2 cellular contexts compared by ENCODE assay signal in the genomic region with DNA sequence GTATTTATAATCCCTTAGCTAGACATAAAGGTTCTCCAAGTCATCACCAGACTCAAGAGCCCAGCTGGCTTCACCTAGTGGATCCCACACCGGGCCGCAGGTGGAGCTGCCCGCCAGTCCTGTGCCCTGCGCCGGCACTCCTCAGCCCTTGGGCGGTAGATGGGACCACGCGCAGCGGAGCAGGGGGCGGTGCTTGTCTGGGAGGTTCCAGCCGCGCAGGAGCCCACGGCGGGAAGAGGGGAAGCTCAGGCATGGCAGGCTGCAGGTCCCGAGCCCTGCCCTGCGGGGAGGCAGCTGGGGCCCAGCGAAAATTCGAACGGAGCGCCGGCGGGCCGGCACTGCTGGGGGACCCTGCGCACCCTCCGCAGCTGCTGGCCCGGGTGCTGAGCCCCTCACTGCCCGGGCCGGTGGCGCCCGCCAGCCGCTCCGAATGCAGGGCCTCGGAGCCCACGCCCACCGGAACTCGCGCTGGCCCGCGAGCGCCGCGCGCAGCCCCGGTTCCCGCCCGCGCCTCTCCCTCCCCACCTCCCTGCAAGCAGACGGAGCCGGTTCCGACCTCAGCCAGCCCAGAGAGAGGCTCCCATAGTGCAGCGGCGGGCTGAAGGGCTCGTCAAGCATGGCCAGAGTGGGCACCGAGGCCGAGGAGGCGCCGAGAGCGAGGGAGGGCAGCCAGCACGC.
TF ChIP-seq lines count a peak whose summit lies in the region.

No MANE protein-coding gene starts in this region.

TF ChIP-seq in GM23338, 12 proteins besides CTCF, POLR2A, EP300 and RAD21 (continued from another document):
- TF ChIP-seq, protein P1, sequence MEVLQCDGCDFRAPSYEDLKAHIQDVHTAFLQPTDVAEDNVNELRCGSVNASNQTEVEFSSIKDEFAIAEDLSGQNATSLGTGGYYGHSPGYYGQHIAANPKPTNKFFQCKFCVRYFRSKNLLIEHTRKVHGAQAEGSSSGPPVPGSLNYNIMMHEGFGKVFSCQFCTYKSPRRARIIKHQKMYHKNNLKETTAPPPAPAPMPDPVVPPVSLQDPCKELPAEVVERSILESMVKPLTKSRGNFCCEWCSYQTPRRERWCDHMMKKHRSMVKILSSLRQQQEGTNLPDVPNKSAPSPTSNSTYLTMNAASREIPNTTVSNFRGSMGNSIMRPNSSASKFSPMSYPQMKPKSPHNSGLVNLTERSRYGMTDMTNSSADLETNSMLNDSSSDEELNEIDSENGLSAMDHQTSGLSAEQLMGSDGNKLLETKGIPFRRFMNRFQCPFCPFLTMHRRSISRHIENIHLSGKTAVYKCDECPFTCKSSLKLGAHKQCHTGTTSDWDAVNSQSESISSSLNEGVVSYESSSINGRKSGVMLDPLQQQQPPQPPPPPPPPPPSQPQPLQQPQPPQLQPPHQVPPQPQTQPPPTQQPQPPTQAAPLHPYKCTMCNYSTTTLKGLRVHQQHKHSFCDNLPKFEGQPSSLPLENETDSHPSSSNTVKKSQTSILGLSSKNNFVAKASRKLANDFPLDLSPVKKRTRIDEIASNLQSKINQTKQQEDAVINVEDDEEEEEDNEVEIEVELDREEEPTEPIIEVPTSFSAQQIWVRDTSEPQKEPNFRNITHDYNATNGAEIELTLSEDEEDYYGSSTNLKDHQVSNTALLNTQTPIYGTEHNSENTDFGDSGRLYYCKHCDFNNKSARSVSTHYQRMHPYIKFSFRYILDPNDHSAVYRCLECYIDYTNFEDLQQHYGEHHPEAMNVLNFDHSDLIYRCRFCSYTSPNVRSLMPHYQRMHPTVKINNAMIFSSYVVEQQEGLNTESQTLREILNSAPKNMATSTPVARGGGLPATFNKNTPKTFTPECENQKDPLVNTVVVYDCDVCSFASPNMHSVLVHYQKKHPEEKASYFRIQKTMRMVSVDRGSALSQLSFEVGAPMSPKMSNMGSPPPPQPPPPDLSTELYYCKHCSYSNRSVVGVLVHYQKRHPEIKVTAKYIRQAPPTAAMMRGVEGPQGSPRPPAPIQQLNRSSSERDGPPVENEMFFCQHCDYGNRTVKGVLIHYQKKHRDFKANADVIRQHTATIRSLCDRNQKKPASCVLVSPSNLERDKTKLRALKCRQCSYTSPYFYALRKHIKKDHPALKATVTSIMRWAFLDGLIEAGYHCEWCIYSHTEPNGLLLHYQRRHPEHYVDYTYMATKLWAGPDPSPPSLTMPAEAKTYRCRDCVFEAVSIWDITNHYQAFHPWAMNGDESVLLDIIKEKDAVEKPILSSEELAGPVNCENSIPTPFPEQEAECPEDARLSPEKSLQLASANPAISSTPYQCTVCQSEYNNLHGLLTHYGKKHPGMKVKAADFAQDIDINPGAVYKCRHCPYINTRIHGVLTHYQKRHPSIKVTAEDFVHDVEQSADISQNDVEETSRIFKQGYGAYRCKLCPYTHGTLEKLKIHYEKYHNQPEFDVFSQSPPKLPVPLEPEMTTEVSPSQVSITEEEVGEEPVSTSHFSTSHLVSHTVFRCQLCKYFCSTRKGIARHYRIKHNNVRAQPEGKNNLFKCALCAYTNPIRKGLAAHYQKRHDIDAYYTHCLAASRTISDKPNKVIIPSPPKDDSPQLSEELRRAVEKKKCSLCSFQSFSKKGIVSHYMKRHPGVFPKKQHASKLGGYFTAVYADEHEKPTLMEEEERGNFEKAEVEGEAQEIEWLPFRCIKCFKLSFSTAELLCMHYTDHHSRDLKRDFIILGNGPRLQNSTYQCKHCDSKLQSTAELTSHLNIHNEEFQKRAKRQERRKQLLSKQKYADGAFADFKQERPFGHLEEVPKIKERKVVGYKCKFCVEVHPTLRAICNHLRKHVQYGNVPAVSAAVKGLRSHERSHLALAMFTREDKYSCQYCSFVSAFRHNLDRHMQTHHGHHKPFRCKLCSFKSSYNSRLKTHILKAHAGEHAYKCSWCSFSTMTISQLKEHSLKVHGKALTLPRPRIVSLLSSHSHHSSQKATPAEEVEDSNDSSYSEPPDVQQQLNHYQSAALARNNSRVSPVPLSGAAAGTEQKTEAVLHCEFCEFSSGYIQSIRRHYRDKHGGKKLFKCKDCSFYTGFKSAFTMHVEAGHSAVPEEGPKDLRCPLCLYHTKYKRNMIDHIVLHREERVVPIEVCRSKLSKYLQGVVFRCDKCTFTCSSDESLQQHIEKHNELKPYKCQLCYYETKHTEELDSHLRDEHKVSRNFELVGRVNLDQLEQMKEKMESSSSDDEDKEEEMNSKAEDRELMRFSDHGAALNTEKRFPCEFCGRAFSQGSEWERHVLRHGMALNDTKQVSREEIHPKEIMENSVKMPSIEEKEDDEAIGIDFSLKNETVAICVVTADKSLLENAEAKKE (CRISPR knock-in tag; IDR thresholded peaks at IDR 0.05), result no peak
- TF ChIP-seq ZNF331 (CRISPR knock-in tag; IDR thresholded peaks at IDR 0.05; ENCODE audit: low read depth) (no peak), STAT1 (IDR thresholded peaks at IDR 0.05; ENCODE audit: unreplicated experiment) (no peak), EZH2 (IDR thresholded peaks at IDR 0.05; ENCODE audit: low read depth, unreplicated experiment) (no peak)
TF ChIP-seq in GM23338: peak in this region for 0.

TF ChIP-seq in H1, 55 proteins besides CTCF, POLR2A, EP300 and RAD21 (continued from another document):
- TF ChIP-seq HDAC2 (IDR thresholded peaks at IDR 0.05; ENCODE audit: borderline replicate concordance in 1 of 2, low read depth in 2 of 2, low read length in 2 of 2), result no peak
- TF ChIP-seq CREB1 (IDR thresholded peaks at IDR 0.05), result no peak
- TF ChIP-seq TAF7 (optimal IDR thresholded peaks at IDR 0.05; ENCODE audit: borderline replicate concordance, low read depth, low read length), result no peak
- TF ChIP-seq ASH2L (IDR thresholded peaks at IDR 0.05; ENCODE audit: low read length), result no peak
- no peak for TF ChIP-seq SRF (IDR thresholded peaks at IDR 0.05; ENCODE audit: low read depth, low read length)
- no peak for TF ChIP-seq EZH2 (IDR thresholded peaks at IDR 0.05; ENCODE audit: low read depth, low read length, severe bottlenecking)
- TF ChIP-seq SP1 (IDR thresholded peaks at IDR 0.05; ENCODE audit: low read depth, low read length), result no peak
- TF ChIP-seq POU5F1 (IDR thresholded peaks at IDR 0.05; ENCODE audit: low read depth, low read length), result no peak
- TF ChIP-seq SIX5 (IDR thresholded peaks at IDR 0.05; ENCODE audit: low read depth, low read length), result no peak
- TF ChIP-seq, protein P2, sequence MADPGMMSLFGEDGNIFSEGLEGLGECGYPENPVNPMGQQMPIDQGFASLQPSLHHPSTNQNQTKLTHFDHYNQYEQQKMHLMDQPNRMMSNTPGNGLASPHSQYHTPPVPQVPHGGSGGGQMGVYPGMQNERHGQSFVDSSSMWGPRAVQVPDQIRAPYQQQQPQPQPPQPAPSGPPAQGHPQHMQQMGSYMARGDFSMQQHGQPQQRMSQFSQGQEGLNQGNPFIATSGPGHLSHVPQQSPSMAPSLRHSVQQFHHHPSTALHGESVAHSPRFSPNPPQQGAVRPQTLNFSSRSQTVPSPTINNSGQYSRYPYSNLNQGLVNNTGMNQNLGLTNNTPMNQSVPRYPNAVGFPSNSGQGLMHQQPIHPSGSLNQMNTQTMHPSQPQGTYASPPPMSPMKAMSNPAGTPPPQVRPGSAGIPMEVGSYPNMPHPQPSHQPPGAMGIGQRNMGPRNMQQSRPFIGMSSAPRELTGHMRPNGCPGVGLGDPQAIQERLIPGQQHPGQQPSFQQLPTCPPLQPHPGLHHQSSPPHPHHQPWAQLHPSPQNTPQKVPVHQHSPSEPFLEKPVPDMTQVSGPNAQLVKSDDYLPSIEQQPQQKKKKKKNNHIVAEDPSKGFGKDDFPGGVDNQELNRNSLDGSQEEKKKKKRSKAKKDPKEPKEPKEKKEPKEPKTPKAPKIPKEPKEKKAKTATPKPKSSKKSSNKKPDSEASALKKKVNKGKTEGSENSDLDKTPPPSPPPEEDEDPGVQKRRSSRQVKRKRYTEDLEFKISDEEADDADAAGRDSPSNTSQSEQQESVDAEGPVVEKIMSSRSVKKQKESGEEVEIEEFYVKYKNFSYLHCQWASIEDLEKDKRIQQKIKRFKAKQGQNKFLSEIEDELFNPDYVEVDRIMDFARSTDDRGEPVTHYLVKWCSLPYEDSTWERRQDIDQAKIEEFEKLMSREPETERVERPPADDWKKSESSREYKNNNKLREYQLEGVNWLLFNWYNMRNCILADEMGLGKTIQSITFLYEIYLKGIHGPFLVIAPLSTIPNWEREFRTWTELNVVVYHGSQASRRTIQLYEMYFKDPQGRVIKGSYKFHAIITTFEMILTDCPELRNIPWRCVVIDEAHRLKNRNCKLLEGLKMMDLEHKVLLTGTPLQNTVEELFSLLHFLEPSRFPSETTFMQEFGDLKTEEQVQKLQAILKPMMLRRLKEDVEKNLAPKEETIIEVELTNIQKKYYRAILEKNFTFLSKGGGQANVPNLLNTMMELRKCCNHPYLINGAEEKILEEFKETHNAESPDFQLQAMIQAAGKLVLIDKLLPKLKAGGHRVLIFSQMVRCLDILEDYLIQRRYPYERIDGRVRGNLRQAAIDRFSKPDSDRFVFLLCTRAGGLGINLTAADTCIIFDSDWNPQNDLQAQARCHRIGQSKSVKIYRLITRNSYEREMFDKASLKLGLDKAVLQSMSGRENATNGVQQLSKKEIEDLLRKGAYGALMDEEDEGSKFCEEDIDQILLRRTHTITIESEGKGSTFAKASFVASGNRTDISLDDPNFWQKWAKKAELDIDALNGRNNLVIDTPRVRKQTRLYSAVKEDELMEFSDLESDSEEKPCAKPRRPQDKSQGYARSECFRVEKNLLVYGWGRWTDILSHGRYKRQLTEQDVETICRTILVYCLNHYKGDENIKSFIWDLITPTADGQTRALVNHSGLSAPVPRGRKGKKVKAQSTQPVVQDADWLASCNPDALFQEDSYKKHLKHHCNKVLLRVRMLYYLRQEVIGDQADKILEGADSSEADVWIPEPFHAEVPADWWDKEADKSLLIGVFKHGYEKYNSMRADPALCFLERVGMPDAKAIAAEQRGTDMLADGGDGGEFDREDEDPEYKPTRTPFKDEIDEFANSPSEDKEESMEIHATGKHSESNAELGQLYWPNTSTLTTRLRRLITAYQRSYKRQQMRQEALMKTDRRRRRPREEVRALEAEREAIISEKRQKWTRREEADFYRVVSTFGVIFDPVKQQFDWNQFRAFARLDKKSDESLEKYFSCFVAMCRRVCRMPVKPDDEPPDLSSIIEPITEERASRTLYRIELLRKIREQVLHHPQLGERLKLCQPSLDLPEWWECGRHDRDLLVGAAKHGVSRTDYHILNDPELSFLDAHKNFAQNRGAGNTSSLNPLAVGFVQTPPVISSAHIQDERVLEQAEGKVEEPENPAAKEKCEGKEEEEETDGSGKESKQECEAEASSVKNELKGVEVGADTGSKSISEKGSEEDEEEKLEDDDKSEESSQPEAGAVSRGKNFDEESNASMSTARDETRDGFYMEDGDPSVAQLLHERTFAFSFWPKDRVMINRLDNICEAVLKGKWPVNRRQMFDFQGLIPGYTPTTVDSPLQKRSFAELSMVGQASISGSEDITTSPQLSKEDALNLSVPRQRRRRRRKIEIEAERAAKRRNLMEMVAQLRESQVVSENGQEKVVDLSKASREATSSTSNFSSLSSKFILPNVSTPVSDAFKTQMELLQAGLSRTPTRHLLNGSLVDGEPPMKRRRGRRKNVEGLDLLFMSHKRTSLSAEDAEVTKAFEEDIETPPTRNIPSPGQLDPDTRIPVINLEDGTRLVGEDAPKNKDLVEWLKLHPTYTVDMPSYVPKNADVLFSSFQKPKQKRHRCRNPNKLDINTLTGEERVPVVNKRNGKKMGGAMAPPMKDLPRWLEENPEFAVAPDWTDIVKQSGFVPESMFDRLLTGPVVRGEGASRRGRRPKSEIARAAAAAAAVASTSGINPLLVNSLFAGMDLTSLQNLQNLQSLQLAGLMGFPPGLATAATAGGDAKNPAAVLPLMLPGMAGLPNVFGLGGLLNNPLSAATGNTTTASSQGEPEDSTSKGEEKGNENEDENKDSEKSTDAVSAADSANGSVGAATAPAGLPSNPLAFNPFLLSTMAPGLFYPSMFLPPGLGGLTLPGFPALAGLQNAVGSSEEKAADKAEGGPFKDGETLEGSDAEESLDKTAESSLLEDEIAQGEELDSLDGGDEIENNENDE (IDR thresholded peaks at IDR 0.05; ENCODE audit: insufficient replicate concordance, low read length), result no peak
- no peak for TF ChIP-seq RXRA (IDR thresholded peaks at IDR 0.05; ENCODE audit: insufficient read depth, low read depth, low read length)
- TF ChIP-seq, protein P3, sequence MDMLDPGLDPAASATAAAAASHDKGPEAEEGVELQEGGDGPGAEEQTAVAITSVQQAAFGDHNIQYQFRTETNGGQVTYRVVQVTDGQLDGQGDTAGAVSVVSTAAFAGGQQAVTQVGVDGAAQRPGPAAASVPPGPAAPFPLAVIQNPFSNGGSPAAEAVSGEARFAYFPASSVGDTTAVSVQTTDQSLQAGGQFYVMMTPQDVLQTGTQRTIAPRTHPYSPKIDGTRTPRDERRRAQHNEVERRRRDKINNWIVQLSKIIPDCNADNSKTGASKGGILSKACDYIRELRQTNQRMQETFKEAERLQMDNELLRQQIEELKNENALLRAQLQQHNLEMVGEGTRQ (IDR thresholded peaks at IDR 0.05; ENCODE audit: low read length), result no peak
- no peak for TF ChIP-seq GTF2F1 (IDR thresholded peaks at IDR 0.05; ENCODE audit: borderline replicate concordance, low read depth, low read length)
- no peak for TF ChIP-seq RNF2 (IDR thresholded peaks at IDR 0.05; ENCODE audit: borderline replicate concordance, low read depth, low read length, missing control alignments, poor library complexity, severe bottlenecking)
- no peak for TF ChIP-seq SUZ12 (IDR thresholded peaks at IDR 0.05; ENCODE audit: low read length)
- no peak for TF ChIP-seq SP4 (IDR thresholded peaks at IDR 0.05; ENCODE audit: low read length)
